3 cellular contexts compared by ENCODE assay signal in genomic region chr5:149930754-149931574, GRCh38.
TF ChIP-seq lines count a peak whose summit lies in the region.

No MANE protein-coding gene starts in this region.

TF ChIP-seq in SK-N-SH, 30 proteins besides CTCF, POLR2A, EP300 and RAD21:
- TF ChIP-seq NFIC (IDR thresholded peaks at IDR 0.05; ENCODE audit: borderline replicate concordance) (0 out of 2 replicates have a peak, but pooled peaks have one; percentile 4), JUND (IDR thresholded peaks at IDR 0.05) (no peak)

TF ChIP-seq in SK-N-SH treated with all-trans-retinoic acid at 6 μM for 48 hours, 23 proteins besides CTCF, POLR2A, EP300 and RAD21:
- TF ChIP-seq TCF4 (CRISPR knock-in tag; IDR thresholded peaks at IDR 0.05; ENCODE audit: borderline replicate concordance) (no peak), ZNF8 (CRISPR knock-in tag; IDR thresholded peaks at IDR 0.05) (no peak), ZNF565 (CRISPR knock-in tag; conservative IDR thresholded peaks at IDR 0.05; ENCODE audit: low read depth) (no peak), CREB5 (CRISPR knock-in tag; IDR thresholded peaks at IDR 0.05; ENCODE audit: low read depth) (no peak), TSHZ2 (CRISPR knock-in tag; IDR thresholded peaks at IDR 0.05) (no peak), ZFP3 (CRISPR knock-in tag; IDR thresholded peaks at IDR 0.05) (no peak), ZC3H10 (CRISPR knock-in tag; IDR thresholded peaks at IDR 0.05) (no peak), SNAI2 (CRISPR knock-in tag; IDR thresholded peaks at IDR 0.05) (no peak), CSRNP3 (CRISPR knock-in tag; IDR thresholded peaks at IDR 0.05) (no peak), ZFP30 (CRISPR knock-in tag; IDR thresholded peaks at IDR 0.05) (no peak), ISL1 (CRISPR knock-in tag; IDR thresholded peaks at IDR 0.05) (no peak), OSR1 (CRISPR knock-in tag; IDR thresholded peaks at IDR 0.05) (no peak)

TF ChIP-seq in GM12878, 131 proteins besides CTCF, POLR2A, EP300 and RAD21:
- no peak for TF ChIP-seq MYB (IDR thresholded peaks at IDR 0.05; ENCODE audit: borderline replicate concordance, low read depth, low read length)
